ENCODE assay signal across 13 cellular contexts in genomic region chr7:155665079-155665956, GRCh38. TPM values are rescaled to one million over a fixed set of nuclear protein-coding genes. Genes with fewer than 3 reads are reported as not detected.
DNase-seq lines count a peak whose midpoint lies in the region; ATAC-seq and TF ChIP-seq lines count a peak whose summit lies in the region.
"Had no signal": no experiment of that assay in that cellular context is flagged by ENCODE, and none has a peak within 500 bp of the region (broad histone marks: within the 10 kb centered on the region; RNA-seq: fewer than 3 reads in every experiment).

No MANE protein-coding gene starts in this region.

- H3K27me3 ChIP-seq in OCI-LY1 (ENCODE audit: insufficient read depth, low read length), result no peaks in the 10 kb centered on the region
- no peaks in the 10 kb centered on the region for H3K27me3 ChIP-seq in mammary epithelial cell (ENCODE audit: insufficient read depth, low read length)
- no peaks in the 10 kb centered on the region for H3K27me3 ChIP-seq in right cardiac atrium (ENCODE audit: control insufficient read depth, insufficient read depth)
- H3K27me3 ChIP-seq: sigmoid colon had no signal

- H3K79me2 ChIP-seq in OCI-LY1 (ENCODE audit: insufficient read depth, low read length), result peaks cover 99% of the 10 kb centered on the region
- peaks cover 92% of the 10 kb centered on the region for H3K79me2 ChIP-seq in mammary epithelial cell (ENCODE audit: insufficient read depth, low read length)

- H3K36me3 ChIP-seq in OCI-LY1 (ENCODE audit: insufficient read depth, low read length), result peaks cover 69% of the 10 kb centered on the region
- H3K36me3 ChIP-seq in mammary epithelial cell (ENCODE audit: insufficient read depth, low read length), result peaks cover 5% of the 10 kb centered on the region

- peaks cover 54% of the 10 kb centered on the region for H3K4me1 ChIP-seq in OCI-LY1 (ENCODE audit: insufficient read depth, low read length, severe bottlenecking)
- H3K4me1 ChIP-seq in mammary epithelial cell (ENCODE audit: insufficient read depth, low read length), result peaks cover 19% of the 10 kb centered on the region
- peaks cover 11% of the 10 kb centered on the region for H3K4me1 ChIP-seq in right cardiac atrium (ENCODE audit: control insufficient read depth, insufficient read depth, low read length)

- H3K4me3 Mint-ChIP-seq in naive thymus-derived CD8-positive, alpha-beta T cell, result peak overlapping the region in 3 of 10 donors; percentile 19 to 50 (median 25)
- H3K4me3 Mint-ChIP-seq: natural killer cell treated with Interleukin-12 subunit alpha and Interleukin-12 subunit beta and Interleukin-15 and Interleukin-18, amount 100 ng/mL, for 72 hours had no signal

- H3K9me3 ChIP-seq in OCI-LY1 (ENCODE audit: low read length), result peaks cover 3% of the 10 kb centered on the region
- H3K9me3 ChIP-seq in mammary epithelial cell (replicated peaks; ENCODE audit: insufficient read depth, low read length), result no peaks in the 10 kb centered on the region
- H3K9me3 ChIP-seq in right cardiac atrium (ENCODE audit: control insufficient read depth, low read length), result no peaks in the 10 kb centered on the region
- H3K9me3 ChIP-seq: sigmoid colon had no signal

- peak; percentile 17 for DNase-seq in Caki2 (ENCODE audit: low read depth)
- no peak for DNase-seq in mammary epithelial cell
- DNase-seq in naive thymus-derived CD8-positive, alpha-beta T cell, result no peak
- DNase-seq in right cardiac atrium, result no peak
- DNase-seq in stimulated activated CD4-positive, alpha-beta T cell treated with anti-CD3 and anti-CD28 coated beads, Interleukin-4, amount 100 ng/mL, for 24 hours, result no peak
- no peak for DNase-seq in activated gamma-delta T cell treated with Interleukin-2 at 50 U/mL for 16 hours
- DNase-seq: activated gamma-delta T cell; glutamatergic neuron; NK-92 treated with Interleukin-12 subunit alpha and Interleukin-12 subunit beta, amount 100 ng/mL, for 24 hours; sigmoid colon; substantia nigra had no signal

- no peaks in the 10 kb centered on the region for H3K9me2 ChIP-seq in OCI-LY1 (ENCODE audit: low read depth, low read length)

- H4K20me1 ChIP-seq in OCI-LY1 (ENCODE audit: insufficient read depth, low read length) (0 out of 2 replicates have a peak, but pooled peaks cover 5% of the 10 kb centered on the region), mammary epithelial cell (ENCODE audit: insufficient read depth, low read length) (no peaks in the 10 kb centered on the region)

- H3F3A ChIP-seq in OCI-LY1 (ENCODE audit: insufficient read depth, low read length), result no peaks in the 10 kb centered on the region

- no peak overlapping the region for H2AFZ ChIP-seq in OCI-LY1 (ENCODE audit: low read length)
- H2AFZ ChIP-seq in mammary epithelial cell (ENCODE audit: low read depth, low read length), result no peak overlapping the region

- intact Hi-C loops in mammary epithelial cell (cut with micrococcal nuclease), result no loop called here
- intact Hi-C loops in right cardiac atrium (cut with DNase I), result no loop called here

- H3K4me2 ChIP-seq in OCI-LY1 (ENCODE audit: low read length), result peak overlapping the region; percentile 9; the same call in 1 of the 2 replicates
- H3K4me2 ChIP-seq in mammary epithelial cell (ENCODE audit: insufficient read depth, low read depth, low read length), result peak overlapping the region; percentile 50

- no TSS peak for BruUV-seq in mammary epithelial cell (replicated peaks; lab: Mats Ljungman, UMichigan)

- no peaks in the 10 kb centered on the region for H3K27me3 Mint-ChIP-seq in naive thymus-derived CD8-positive, alpha-beta T cell
- H3K27me3 Mint-ChIP-seq: natural killer cell treated with Interleukin-12 subunit alpha and Interleukin-12 subunit beta and Interleukin-15 and Interleukin-18, amount 100 ng/mL, for 72 hours had no signal

- POLR2A ChIA-PET in naive thymus-derived CD8-positive, alpha-beta T cell (lab: Charles Lee), result no interaction called here

- 83% methylated on average over 9 of the region's 9 CpGs for WGBS in mammary epithelial cell (ENCODE audit: low coverage, missing lambda C conversion rate)
- 89% methylated on average over 9 of the region's 9 CpGs for WGBS in right cardiac atrium

- H3K4me1 Mint-ChIP-seq in naive thymus-derived CD8-positive, alpha-beta T cell, result peaks cover 44 to 86% (median 83%) of the 10 kb centered on the region in 4 donors

- TF ChIP-seq CTCF in OCI-LY1 (IDR thresholded peaks at IDR 0.05; ENCODE audit: low read length) (no peak), mammary epithelial cell (conservative IDR thresholded peaks at IDR 0.05 in 1 of 2, IDR thresholded peaks at IDR 0.05 in 1 of 2; ENCODE audit: extremely low read depth in 1 of 2, insufficient read depth in 1 of 2, low read depth in 1 of 2, low read length in 2 of 2) (no peak)

- dilution Hi-C loops in mammary epithelial cell (cut with HindIII; ENCODE audit: low sequenced_read_pairs), result no loop called here

- ATAC-seq in naive thymus-derived CD8-positive, alpha-beta T cell, result no peak
- no peak for ATAC-seq in right cardiac atrium

- in situ Hi-C loops in Caki2 (cut with HindIII; ENCODE audit: low pct_unique_long_range_greater_than_20kb, low sequenced_read_pairs), result no loop called here
- in situ Hi-C loops in mammary epithelial cell (cut with MboI; ENCODE audit: low sequenced_read_pairs in 2 of 2), result no loop called here

- H3K9ac ChIP-seq in OCI-LY1 (ENCODE audit: low read length), result no peak overlapping the region
- H3K9ac ChIP-seq in mammary epithelial cell (ENCODE audit: insufficient read depth, low read length), result no peak overlapping the region

- peak overlapping the region; percentile 8 for H3K27ac ChIP-seq in OCI-LY1 (ENCODE audit: low read depth, low read length, poor library complexity, severe bottlenecking)
- peak overlapping the region; percentile 26 for H3K27ac ChIP-seq in mammary epithelial cell (ENCODE audit: insufficient read depth, low read depth, low read length)
- H3K27ac ChIP-seq in right cardiac atrium (ENCODE audit: low read length), result no peak overlapping the region
- H3K27ac ChIP-seq: sigmoid colon had no signal

- H3K4me3 ChIP-seq in OCI-LY1 (ENCODE audit: low read depth, low read length, poor library complexity, severe bottlenecking) (no peak overlapping the region), mammary epithelial cell (replicated peaks in 1 of 3; ENCODE audit: insufficient read depth in 1 of 3, low read depth in 2 of 3, low read length in 3 of 3) (no peak overlapping the region), right cardiac atrium (ENCODE audit: low read length) (no peak overlapping the region)
- H3K4me3 ChIP-seq: sigmoid colon had no signal

- H3K36me3 Mint-ChIP-seq in naive thymus-derived CD8-positive, alpha-beta T cell, result peaks cover 5 to 52% (median 6%) of the 10 kb centered on the region in 3 donors
- H3K36me3 Mint-ChIP-seq: natural killer cell treated with Interleukin-12 subunit alpha and Interleukin-12 subunit beta and Interleukin-15 and Interleukin-18, amount 100 ng/mL, for 72 hours had no signal

- peaks cover 0 to 6% (median 0%) of the 10 kb centered on the region in 9 donors for H3K9me3 Mint-ChIP-seq in naive thymus-derived CD8-positive, alpha-beta T cell

- H3K27ac Mint-ChIP-seq in naive thymus-derived CD8-positive, alpha-beta T cell, result peak overlapping the region in 6 of 10 donors; percentile 5 to 71 (median 22)

- CTCF ChIA-PET in mammary epithelial cell (lab: Charles Lee; ENCODE audit: low non-redundant PET), result interaction anchor here (1.0 kb wide), 1 partner anchor 66 kb away, joined by 5 read pairs; no protein-coding TSS in a partner anchor

RNA-seq across cellular contexts. Expression of gene RBM33, which starts 20.9 kb away (rescaled TPM):
- 7.3 and 29.9 TPM in 2 replicates for total RNA-seq in Caki2 (2014; rRNA removed; shearing (Covaris generic); ENCODE audit: low replicate concordance)
- total RNA-seq in mammary epithelial cell (10 to 100 TPM; 22.2 to 54.3 TPM), right cardiac atrium (10 to 100 TPM; 36.2 to 39.1 (median 38.2) TPM)
- polyA plus RNA-seq in mammary epithelial cell (5.0 TPM), right cardiac atrium (16.6 TPM)
- polyA minus RNA-seq in mammary epithelial cell, result 19.8 TPM
- 100 to 1,000 TPM; 165 to 173 TPM for total RNA-seq in naive thymus-derived CD8-positive, alpha-beta T cell
- polyA plus RNA-seq in naive thymus-derived CD8-positive, alpha-beta T cell, result 10 to 100 TPM; 35.3 to 65.3 (median 41.0) TPM
